In the genomic region with DNA sequence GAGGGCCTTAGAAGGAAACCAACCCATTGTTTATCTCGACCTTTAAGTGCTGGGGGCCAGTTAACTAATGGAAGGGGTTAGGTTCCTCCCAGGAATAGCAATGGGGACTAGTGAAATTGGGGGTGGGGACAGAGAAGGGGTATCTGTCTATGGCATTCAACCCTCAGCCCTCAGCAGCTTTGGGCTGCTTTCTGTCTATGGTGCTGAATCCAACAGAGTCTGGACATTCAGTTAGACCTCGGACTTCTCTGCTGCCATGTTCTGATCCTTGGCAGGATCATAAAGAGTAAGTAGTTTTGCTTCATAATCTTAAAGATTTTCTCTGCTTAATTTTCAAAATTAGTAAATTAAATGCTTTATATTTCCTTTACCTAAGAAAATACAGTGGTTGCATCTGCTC, we compare ENCODE assay signal across 1 cellular context.
TF ChIP-seq lines count a peak whose summit lies in the region.

No MANE protein-coding gene starts in this region.

TF ChIP-seq in GM23338, 12 proteins besides CTCF, POLR2A, EP300 and RAD21 (continued from another document):
- TF ChIP-seq, protein P1, sequence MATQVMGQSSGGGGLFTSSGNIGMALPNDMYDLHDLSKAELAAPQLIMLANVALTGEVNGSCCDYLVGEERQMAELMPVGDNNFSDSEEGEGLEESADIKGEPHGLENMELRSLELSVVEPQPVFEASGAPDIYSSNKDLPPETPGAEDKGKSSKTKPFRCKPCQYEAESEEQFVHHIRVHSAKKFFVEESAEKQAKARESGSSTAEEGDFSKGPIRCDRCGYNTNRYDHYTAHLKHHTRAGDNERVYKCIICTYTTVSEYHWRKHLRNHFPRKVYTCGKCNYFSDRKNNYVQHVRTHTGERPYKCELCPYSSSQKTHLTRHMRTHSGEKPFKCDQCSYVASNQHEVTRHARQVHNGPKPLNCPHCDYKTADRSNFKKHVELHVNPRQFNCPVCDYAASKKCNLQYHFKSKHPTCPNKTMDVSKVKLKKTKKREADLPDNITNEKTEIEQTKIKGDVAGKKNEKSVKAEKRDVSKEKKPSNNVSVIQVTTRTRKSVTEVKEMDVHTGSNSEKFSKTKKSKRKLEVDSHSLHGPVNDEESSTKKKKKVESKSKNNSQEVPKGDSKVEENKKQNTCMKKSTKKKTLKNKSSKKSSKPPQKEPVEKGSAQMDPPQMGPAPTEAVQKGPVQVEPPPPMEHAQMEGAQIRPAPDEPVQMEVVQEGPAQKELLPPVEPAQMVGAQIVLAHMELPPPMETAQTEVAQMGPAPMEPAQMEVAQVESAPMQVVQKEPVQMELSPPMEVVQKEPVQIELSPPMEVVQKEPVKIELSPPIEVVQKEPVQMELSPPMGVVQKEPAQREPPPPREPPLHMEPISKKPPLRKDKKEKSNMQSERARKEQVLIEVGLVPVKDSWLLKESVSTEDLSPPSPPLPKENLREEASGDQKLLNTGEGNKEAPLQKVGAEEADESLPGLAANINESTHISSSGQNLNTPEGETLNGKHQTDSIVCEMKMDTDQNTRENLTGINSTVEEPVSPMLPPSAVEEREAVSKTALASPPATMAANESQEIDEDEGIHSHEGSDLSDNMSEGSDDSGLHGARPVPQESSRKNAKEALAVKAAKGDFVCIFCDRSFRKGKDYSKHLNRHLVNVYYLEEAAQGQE (IDR thresholded peaks at IDR 0.05; ENCODE audit: unreplicated experiment), result peak; percentile 42
